ENCODE assay signal across 21 cellular contexts in the genomic region with DNA sequence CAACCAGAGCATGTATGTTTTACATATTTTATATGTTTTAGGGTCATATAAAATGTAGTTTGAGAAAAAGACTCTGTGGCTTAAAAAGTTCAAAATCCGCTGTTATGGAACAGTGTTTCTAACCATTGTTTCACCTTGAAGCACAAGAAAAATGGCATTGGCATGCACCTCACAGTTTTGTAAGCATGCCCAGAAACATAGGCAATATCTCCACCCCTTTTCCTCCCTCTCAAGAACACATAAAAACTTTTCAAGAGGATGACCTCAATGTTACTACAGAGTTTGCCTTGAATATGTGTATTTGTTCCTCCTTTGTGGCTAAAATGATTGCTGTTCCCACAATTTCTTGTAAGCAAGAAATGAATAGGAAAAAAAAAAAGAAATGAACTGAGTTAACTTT.
"Had no signal": no experiment of that assay in that cellular context is flagged by ENCODE, and none has a peak within 500 bp of the region (broad histone marks: within the 10 kb centered on the region; RNA-seq: fewer than 3 reads in every experiment).

No MANE protein-coding gene starts in this region.

- H3K4me3 ChIP-seq: heart right ventricle, prostate gland, suprapubic skin had no signal

- H3K9me3 ChIP-seq: heart right ventricle, prostate gland, suprapubic skin had no signal

- FAIRE-seq: frontal cortex, TTC549 had no signal

- ATAC-seq: activated T-helper 17 cell treated with anti-CD3 and anti-CD28 coated beads, Interleukin-2, amount 50 U/mL, for 72 hours; heart right ventricle; left lobe of liver; sciatic nerve had no signal

- H3K36me3 ChIP-seq: brain microvascular endothelial cell, heart right ventricle, prostate gland, suprapubic skin had no signal

- DNase-seq: activated B cell treated with CpG ODN at 0.5 μM for 24 hours; activated CD4-positive, alpha-beta T cell treated with anti-CD3 and anti-CD28 coated beads, Interleukin-2, amount 10 ng/mL, durations not matched to agents 24 days and 14 days; activated naive CD4-positive, alpha-beta T cell treated with anti-CD3 and anti-CD28 coated beads for 36 hours; activated T-cell treated with anti-CD3 and anti-CD28 coated beads for 4 hours; amniotic stem cell; cerebellar nuclear complex; dermis blood vessel endothelial cell; heart right ventricle; islet precursor cell; occipital lobe; stimulated activated CD4-positive, alpha-beta T cell treated with anti-CD3 and anti-CD28 coated beads, Interleukin-2, amount 100 ng/mL, for 48 hours; stimulated activated naive CD4-positive, alpha-beta T cell treated with Interleukin-2 at 50 U/mL for 16 hours; T-helper 2 cell had no signal

- H3K27ac ChIP-seq: heart right ventricle, prostate gland, suprapubic skin had no signal

- H3K27me3 ChIP-seq: brain microvascular endothelial cell, heart right ventricle, suprapubic skin had no signal

- H3K4me1 ChIP-seq: prostate gland had no signal
